In the genomic region with DNA sequence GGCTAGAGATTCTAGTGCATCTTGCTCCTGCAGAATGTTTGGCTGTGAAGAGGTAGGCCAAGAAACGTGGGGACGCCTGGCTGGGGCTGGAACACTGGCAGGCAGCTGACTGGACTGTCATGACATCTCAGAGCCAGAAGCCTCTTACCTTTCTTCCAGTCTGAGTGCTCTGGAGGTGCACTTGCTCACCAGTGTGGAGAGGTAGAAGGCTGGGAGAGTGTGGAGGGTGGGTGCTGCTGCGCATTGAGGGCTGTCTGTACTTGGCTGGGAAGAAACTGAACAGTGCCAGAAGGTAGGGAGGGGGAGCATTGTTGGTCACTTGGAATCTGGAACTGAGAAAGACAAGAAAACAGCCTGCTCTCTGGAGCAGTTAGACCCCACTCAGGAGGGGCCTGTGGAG, we compare ENCODE assay signal across 20 cellular contexts. TPM values are rescaled to one million over a fixed set of nuclear protein-coding genes. Genes with fewer than 3 reads are reported as not detected.
DNase-seq lines count a peak whose midpoint lies in the region; ATAC-seq and TF ChIP-seq lines count a peak whose summit lies in the region.
"Had no signal": no experiment of that assay in that cellular context is flagged by ENCODE, and none has a peak within 500 bp of the region (broad histone marks: within the 10 kb centered on the region; RNA-seq: fewer than 3 reads in every experiment).

No MANE protein-coding gene starts in this region.

- H3K14ac ChIP-seq in mesenchymal stem cell (ENCODE audit: low read length in 2 of 2), result no peak overlapping the region

- H3K9me2 ChIP-seq in GM23338 (ENCODE audit: insufficient read depth), result no peaks in the 10 kb centered on the region; the same call in 1 of the 2 replicates

- peaks cover 23% of the 10 kb centered on the region for H3K79me1 ChIP-seq in mesenchymal stem cell (replicated peaks; ENCODE audit: low read length, poor library complexity, severe bottlenecking)

- no peaks in the 10 kb centered on the region for H3K9me3 Mint-ChIP-seq in GM23338
- H3K9me3 Mint-ChIP-seq in activated T-helper 17 cell treated with anti-CD3 and anti-CD28 coated beads, Interleukin-2, amount 50 U/mL, for 72 hours, result no peaks in the 10 kb centered on the region
- H3K9me3 Mint-ChIP-seq in progenitor cell of endocrine pancreas (ENCODE audit: low read depth), result peaks cover 2% of the 10 kb centered on the region
- H3K9me3 Mint-ChIP-seq: CD14-positive monocyte; dendritic cell treated with granulocyte-macrophage colony-stimulating factor and Interleukin-4, amounts not matched to agents 40 ng/mL and 50 ng/mL, for 4 days had no signal

- peaks cover 60% of the 10 kb centered on the region for H3K4me1 Mint-ChIP-seq in GM23338
- H3K4me1 Mint-ChIP-seq in activated T-helper 17 cell treated with anti-CD3 and anti-CD28 coated beads, Interleukin-2, amount 50 U/mL, for 72 hours, result peaks cover 6% of the 10 kb centered on the region
- H3K4me1 Mint-ChIP-seq in progenitor cell of endocrine pancreas (ENCODE audit: low read depth), result peaks cover 11% of the 10 kb centered on the region

- H3K27ac ChIP-seq in GM23338 (ENCODE audit: low read depth) (no peak overlapping the region; the same call in 1 of the 2 replicates), suprapubic skin (no peak overlapping the region), mesenchymal stem cell (ENCODE audit: low read length, poor library complexity, severe bottlenecking) (no peak overlapping the region)
- H3K27ac ChIP-seq: adrenal gland, gastroesophageal sphincter, neutrophil, thoracic aorta had no signal

- H3K27me3 ChIP-seq in GM23338 (ENCODE audit: insufficient read depth), result no peaks in the 10 kb centered on the region
- H3K27me3 ChIP-seq in suprapubic skin, result no peaks in the 10 kb centered on the region
- no peaks in the 10 kb centered on the region for H3K27me3 ChIP-seq in mesenchymal stem cell (ENCODE audit: control insufficient read depth in 1 of 2, insufficient read depth in 1 of 2, low read length in 2 of 2)
- H3K27me3 ChIP-seq: adrenal gland, gastroesophageal sphincter, neutrophil had no signal

- no peak for TF ChIP-seq POLR2A in suprapubic skin (IDR thresholded peaks at IDR 0.05)

- no peak overlapping the region for H2BK15ac ChIP-seq in mesenchymal stem cell (ENCODE audit: low read depth, poor library complexity, severe bottlenecking)

- no peak overlapping the region for H3K9ac ChIP-seq in mesenchymal stem cell (ENCODE audit: low read length)

- H3K36me3 Mint-ChIP-seq in GM23338 (ENCODE audit: low read depth), result no peaks in the 10 kb centered on the region
- H3K36me3 Mint-ChIP-seq in activated T-helper 17 cell treated with anti-CD3 and anti-CD28 coated beads, Interleukin-2, amount 50 U/mL, for 72 hours (ENCODE audit: low read depth), result no peaks in the 10 kb centered on the region
- no peaks in the 10 kb centered on the region for H3K36me3 Mint-ChIP-seq in progenitor cell of endocrine pancreas (ENCODE audit: insufficient read depth)

- TF ChIP-seq EP300 in suprapubic skin (IDR thresholded peaks at IDR 0.05), result no peak

- 74% methylated on average over 3 of the region's 3 CpGs for WGBS in suprapubic skin
- 88% methylated on average over 3 of the region's 3 CpGs for WGBS in mesenchymal stem cell

- no peak overlapping the region for H3K4me2 ChIP-seq in GM23338
- H3K4me2 ChIP-seq in mesenchymal stem cell (ENCODE audit: low read length, poor library complexity, severe bottlenecking), result no peak overlapping the region

- TF ChIP-seq CTCF in GM23338 (conservative IDR thresholded peaks at IDR 0.05; ENCODE audit: low read depth in 2 of 2), result no peak
- no peak for TF ChIP-seq CTCF in progenitor cell of endocrine pancreas (IDR thresholded peaks at IDR 0.05; ENCODE audit: unreplicated experiment)
- TF ChIP-seq CTCF in suprapubic skin (IDR thresholded peaks at IDR 0.05), result no peak

- no peaks in the 10 kb centered on the region for H4K20me1 ChIP-seq in GM23338 (replicated peaks; ENCODE audit: insufficient read depth)

- H2BK120ac ChIP-seq in mesenchymal stem cell (ENCODE audit: low read depth, low read length), result no peak overlapping the region

- peak overlapping the region; percentile 9; the same call in 1 of the 2 replicates for H3K27ac Mint-ChIP-seq in GM23338
- H3K27ac Mint-ChIP-seq in activated T-helper 17 cell treated with anti-CD3 and anti-CD28 coated beads, Interleukin-2, amount 50 U/mL, for 72 hours, result peak overlapping the region; percentile 56
- peak overlapping the region; percentile 79 for H3K27ac Mint-ChIP-seq in progenitor cell of endocrine pancreas
- H3K27ac Mint-ChIP-seq: dendritic cell treated with granulocyte-macrophage colony-stimulating factor and Interleukin-4, amounts not matched to agents 40 ng/mL and 50 ng/mL, for 4 days; T-helper 17 cell had no signal

- H4K8ac ChIP-seq in mesenchymal stem cell (ENCODE audit: low read length), result no peak overlapping the region

- no peak for ATAC-seq in GM23338
- no peak for ATAC-seq in activated T-helper 17 cell treated with anti-CD3 and anti-CD28 coated beads, Interleukin-2, amount 50 U/mL, for 72 hours (replicated peaks)
- ATAC-seq: gastroesophageal sphincter, T-helper 17 cell had no signal

- peaks cover 92% of the 10 kb centered on the region for H3K79me2 ChIP-seq in GM23338 (replicated peaks; ENCODE audit: insufficient read depth)

- H2AFZ ChIP-seq in GM23338, result no peak overlapping the region
- H2AFZ ChIP-seq in mesenchymal stem cell (ENCODE audit: low read depth, low read length), result no peak overlapping the region

- no peaks in the 10 kb centered on the region for H3K36me3 ChIP-seq in GM23338 (ENCODE audit: insufficient read depth)
- no peaks in the 10 kb centered on the region for H3K36me3 ChIP-seq in suprapubic skin
- H3K36me3 ChIP-seq in mesenchymal stem cell (ENCODE audit: control insufficient read depth in 1 of 2, insufficient read depth in 2 of 2, low read depth in 1 of 2, low read length in 2 of 2), result peaks cover 0 to 3% of the 10 kb centered on the region in 2 experiments
- H3K36me3 ChIP-seq: adrenal gland, gastroesophageal sphincter, neutrophil, thoracic aorta had no signal

- H3K9me3 ChIP-seq in suprapubic skin (no peaks in the 10 kb centered on the region), mesenchymal stem cell (ENCODE audit: control insufficient read depth, low read length) (no peaks in the 10 kb centered on the region)
- H3K9me3 ChIP-seq: adrenal gland, gastroesophageal sphincter, neutrophil, thoracic aorta had no signal

- peaks cover 10% of the 10 kb centered on the region for H3K27me3 Mint-ChIP-seq in GM23338 (ENCODE audit: insufficient read depth, low read depth, poor library complexity)
- H3K27me3 Mint-ChIP-seq in activated T-helper 17 cell treated with anti-CD3 and anti-CD28 coated beads, Interleukin-2, amount 50 U/mL, for 72 hours, result no peaks in the 10 kb centered on the region
- H3K27me3 Mint-ChIP-seq in progenitor cell of endocrine pancreas, result no peaks in the 10 kb centered on the region
- H3K27me3 Mint-ChIP-seq: dendritic cell treated with granulocyte-macrophage colony-stimulating factor and Interleukin-4, amounts not matched to agents 40 ng/mL and 50 ng/mL, for 4 days; T-helper 17 cell had no signal

- H2BK5ac ChIP-seq in mesenchymal stem cell (ENCODE audit: low read depth, low read length, poor library complexity, severe bottlenecking), result no peak overlapping the region

- peak overlapping the region in 1 of 2 experiments; percentile 9 for H3K4ac ChIP-seq in mesenchymal stem cell (ENCODE audit: low read depth in 1 of 2, low read length in 2 of 2)

- no peak overlapping the region for H3K18ac ChIP-seq in mesenchymal stem cell (ENCODE audit: low read depth in 1 of 2, low read length in 2 of 2)

- H3K4me3 ChIP-seq in GM23338, result no peak overlapping the region
- H3K4me3 ChIP-seq in suprapubic skin, result no peak overlapping the region
- no peak overlapping the region for H3K4me3 ChIP-seq in mesenchymal stem cell (ENCODE audit: insufficient read depth in 1 of 2, low read depth in 1 of 2, low read length in 2 of 2)
- H3K4me3 ChIP-seq: adrenal gland, gastroesophageal sphincter, thoracic aorta had no signal

- no peaks in the 10 kb centered on the region for H3F3A ChIP-seq in GM23338 (replicated peaks; ENCODE audit: low read depth)

- no peak overlapping the region for H2AK5ac ChIP-seq in mesenchymal stem cell (ENCODE audit: low read length, severe bottlenecking)

- H4K91ac ChIP-seq in mesenchymal stem cell (ENCODE audit: low read length), result no peak overlapping the region

- H3K4me1 ChIP-seq in GM23338 (ENCODE audit: insufficient read depth) (peaks cover 44% of the 10 kb centered on the region), suprapubic skin (peaks cover 13% of the 10 kb centered on the region), mesenchymal stem cell (ENCODE audit: control insufficient read depth, insufficient read depth, low read depth, low read length) (peaks cover 9% of the 10 kb centered on the region)
- H3K4me1 ChIP-seq: adrenal gland had no signal

- H3K23ac ChIP-seq in mesenchymal stem cell (ENCODE audit: low read length in 2 of 2), result no peak overlapping the region

- no peak for DNase-seq in GM23338 (ENCODE audit: low spot score)
- peak; percentile 43 for DNase-seq in medulla oblongata (ENCODE audit: extremely low spot score)
- DNase-seq in progenitor cell of endocrine pancreas (ENCODE audit: low spot score, unreplicated experiment), result no peak
- no peak for DNase-seq in suprapubic skin (ENCODE audit: low spot score in 2 of 2)
- DNase-seq in mesenchymal stem cell, result no peak
- no peak for DNase-seq in NCI-H1436 (lab: John Stamatoyannopoulos, UW)
- DNase-seq in iPS-NIHi11 (ENCODE audit: low spot score), result no peak
- DNase-seq: activated effector memory CD4-positive, alpha-beta T cell treated with Interleukin-2 at 50 U/mL for 16 hours; adrenal gland; islet precursor cell; Karpas-422; NCI-H1694; NCI-H526 treated with DMSO at 0.1 percent for 48 hours; T-helper 17 cell had no signal

- no peak overlapping the region for H3K4me3 Mint-ChIP-seq in GM23338
- no peak overlapping the region for H3K4me3 Mint-ChIP-seq in activated T-helper 17 cell treated with anti-CD3 and anti-CD28 coated beads, Interleukin-2, amount 50 U/mL, for 72 hours
- no peak overlapping the region for H3K4me3 Mint-ChIP-seq in progenitor cell of endocrine pancreas (ENCODE audit: low read depth)
- H3K4me3 Mint-ChIP-seq: CD14-positive monocyte; dendritic cell treated with granulocyte-macrophage colony-stimulating factor and Interleukin-4, amounts not matched to agents 40 ng/mL and 50 ng/mL, for 4 days; T-helper 17 cell had no signal

- no peak overlapping the region for H2BK12ac ChIP-seq in mesenchymal stem cell (ENCODE audit: low read length in 2 of 2)

TF ChIP-seq in GM23338, 12 proteins besides CTCF, POLR2A, EP300 and RAD21 (continues in another document):
- TF ChIP-seq STAT1 (IDR thresholded peaks at IDR 0.05; ENCODE audit: unreplicated experiment), result no peak

RNA-seq across cellular contexts. Expression of gene KSR1, which starts 54.9 kb away (rescaled TPM):
- total RNA-seq in GM23338 (2014; rRNA removed; shearing (Covaris generic)), result 35.6 and 53.2 TPM in 2 replicates
- 7.8 and 8.5 TPM in 2 replicates for polyA plus RNA-seq in GM23338 (2016; fragmentation: Nextera tagmentation; extraction: Ambion mirVana)
- 10 to 100 TPM; 46.1 to 52.6 TPM for total RNA-seq in activated T-helper 17 cell treated with anti-CD3 and anti-CD28 coated beads, Interleukin-2, amount 50 U/mL, for 72 hours
- 66.2 and 70.1 TPM in 2 replicates for total RNA-seq in progenitor cell of endocrine pancreas
- 10 to 100 TPM; 38.1 to 54.0 (median 49.5) TPM for total RNA-seq in suprapubic skin
- polyA plus RNA-seq in mesenchymal stem cell (2013, experiment 1 of 2), result 20.6 TPM
- 20.0 TPM for polyA plus RNA-seq in mesenchymal stem cell (2013, experiment 2 of 2)

Comparison
In these comparisons a context has a peak if more than half of its experiments do, and no peak if none do; other contexts are left out.
1. H3K27ac Mint-ChIP-seq: peak in every context shown above with its lines; median percentile 79 in progenitor cell of endocrine pancreas; 56 in activated T-helper 17 cell treated with anti-CD3 and anti-CD28 coated beads, Interleukin-2, amount 50 U/mL, for 72 hours; 9 in GM23338.